ENCODE assay signal across 1 cellular context in the genomic region with DNA sequence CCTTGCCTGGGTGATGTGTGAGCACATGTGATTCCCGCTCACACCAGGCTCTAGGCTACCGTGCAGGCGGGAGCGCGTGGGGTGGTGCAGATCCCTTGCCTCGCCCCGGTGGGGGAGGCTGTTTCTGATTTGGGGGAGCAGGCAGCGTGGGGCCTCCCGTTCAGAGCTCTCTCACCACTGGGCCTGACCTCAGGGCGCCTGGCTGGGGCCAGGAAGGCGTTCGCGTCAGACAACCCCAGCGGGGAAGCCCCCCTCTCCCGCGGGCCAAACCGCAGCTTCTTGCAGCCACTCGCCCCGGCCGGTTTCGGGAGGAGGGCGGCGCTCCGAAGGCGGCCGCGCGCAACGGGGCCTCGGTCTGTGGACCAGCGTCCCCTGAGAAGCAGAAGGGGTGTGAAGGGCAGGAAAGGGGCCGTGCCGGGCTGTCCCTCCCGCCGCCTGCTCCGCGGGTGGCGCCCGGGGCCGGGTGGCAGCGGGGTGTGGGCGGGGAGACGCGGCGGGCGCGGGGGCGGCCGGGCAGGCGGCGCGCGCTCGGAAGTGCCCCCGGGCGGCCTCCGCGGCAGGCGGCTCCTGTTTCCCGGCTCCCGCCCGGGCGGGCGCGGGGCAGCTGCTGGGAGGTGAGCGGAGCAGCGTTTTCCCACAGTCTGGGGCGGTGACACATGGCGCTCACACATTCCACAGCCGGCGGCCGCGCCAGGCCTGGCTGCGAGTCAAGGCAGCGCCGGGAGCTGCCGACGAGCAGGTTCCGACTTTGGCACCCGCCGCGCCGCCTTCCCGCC.
TF ChIP-seq lines count a peak whose summit lies in the region.

No MANE protein-coding gene starts in this region.

TF ChIP-seq in HepG2, 621 proteins besides CTCF, POLR2A, EP300 and RAD21 (continued from another document and continues in another):
- TF ChIP-seq ZNF687 (CRISPR knock-in tag; IDR thresholded peaks at IDR 0.05) (peak; percentile 99), KLF9 (CRISPR knock-in tag; IDR thresholded peaks at IDR 0.05; ENCODE audit: low read depth) (0 out of 2 replicates have a peak, but pooled peaks have one; percentile 56), ZNF607 (CRISPR knock-in tag; IDR thresholded peaks at IDR 0.05; ENCODE audit: borderline replicate concordance) (peak; percentile 96; the same call in 1 of the 2 replicates), DBP (CRISPR knock-in tag; IDR thresholded peaks at IDR 0.05; ENCODE audit: not compliant biosample characterization) (peak; percentile 95), HNF4G (IDR thresholded peaks at IDR 0.05; ENCODE audit: borderline replicate concordance, low read depth, low read length) (no peak), HNF4G (CRISPR knock-in tag; IDR thresholded peaks at IDR 0.05; ENCODE audit: borderline replicate concordance, low read depth) (no peak), HNRNPL (IDR thresholded peaks at IDR 0.05; ENCODE audit: low read depth, low read length) (no peak; the same call in 1 of the 2 replicates), ZNF513 (CRISPR knock-in tag; conservative IDR thresholded peaks at IDR 0.05) (no peak), ZNF749 (CRISPR knock-in tag; IDR thresholded peaks at IDR 0.05; ENCODE audit: borderline replicate concordance) (peak; percentile 46), ZNF441 (CRISPR knock-in tag; IDR thresholded peaks at IDR 0.05; ENCODE audit: borderline replicate concordance) (peak; percentile 96), ARNT2 (CRISPR knock-in tag; IDR thresholded peaks at IDR 0.05; ENCODE audit: low read depth) (peak; percentile 89), KLF12 (CRISPR knock-in tag; IDR thresholded peaks at IDR 0.05; ENCODE audit: borderline replicate concordance) (peak; percentile 86; the same call in 1 of the 2 replicates), ZNF503 (CRISPR knock-in tag; IDR thresholded peaks at IDR 0.05) (peak; percentile 66; the same call in 1 of the 2 replicates), ZBTB10 (CRISPR knock-in tag; IDR thresholded peaks at IDR 0.05; ENCODE audit: borderline replicate concordance) (peak; percentile 96), SMARCE1 (IDR thresholded peaks at IDR 0.05; ENCODE audit: borderline replicate concordance) (no peak), RCOR2 (CRISPR knock-in tag; IDR thresholded peaks at IDR 0.05) (no peak), ZNF652 (CRISPR knock-in tag; IDR thresholded peaks at IDR 0.05; ENCODE audit: borderline replicate concordance, low read depth) (0 out of 2 replicates have a peak, but pooled peaks have one; percentile 49), MIXL1 (CRISPR knock-in tag; IDR thresholded peaks at IDR 0.05) (peak; percentile 69; the same call in 1 of the 2 replicates), ZFY (CRISPR knock-in tag; IDR thresholded peaks at IDR 0.05) (peak; percentile 67), NR1H2 (CRISPR knock-in tag; IDR thresholded peaks at IDR 0.05; ENCODE audit: borderline replicate concordance, low read depth) (0 out of 2 replicates have a peak, but pooled peaks have one; percentile 75), MEF2D (CRISPR knock-in tag; IDR thresholded peaks at IDR 0.05) (peak; percentile 87; the same call in 1 of the 2 replicates), ZNF879 (CRISPR knock-in tag; IDR thresholded peaks at IDR 0.05) (peak; percentile 99), ZNF253 (CRISPR knock-in tag; IDR thresholded peaks at IDR 0.05; ENCODE audit: borderline replicate concordance) (peak; percentile 86; the same call in 1 of the 2 replicates), HMGXB4 (CRISPR knock-in tag; IDR thresholded peaks at IDR 0.05; ENCODE audit: borderline replicate concordance in 1 of 2, low read depth in 1 of 2) (peak; percentile 51 to 82; a peak in 2 of 4 replicates), CBX5 (CRISPR knock-in tag; IDR thresholded peaks at IDR 0.05; ENCODE audit: borderline replicate concordance) (peak; percentile 84; the same call in 1 of the 2 replicates), THAP11 (CRISPR knock-in tag; IDR thresholded peaks at IDR 0.05) (peak; percentile 35; the same call in 1 of the 2 replicates), ZNF30 (CRISPR knock-in tag; IDR thresholded peaks at IDR 0.05) (peak; percentile 99)
- TF ChIP-seq, protein P1, sequence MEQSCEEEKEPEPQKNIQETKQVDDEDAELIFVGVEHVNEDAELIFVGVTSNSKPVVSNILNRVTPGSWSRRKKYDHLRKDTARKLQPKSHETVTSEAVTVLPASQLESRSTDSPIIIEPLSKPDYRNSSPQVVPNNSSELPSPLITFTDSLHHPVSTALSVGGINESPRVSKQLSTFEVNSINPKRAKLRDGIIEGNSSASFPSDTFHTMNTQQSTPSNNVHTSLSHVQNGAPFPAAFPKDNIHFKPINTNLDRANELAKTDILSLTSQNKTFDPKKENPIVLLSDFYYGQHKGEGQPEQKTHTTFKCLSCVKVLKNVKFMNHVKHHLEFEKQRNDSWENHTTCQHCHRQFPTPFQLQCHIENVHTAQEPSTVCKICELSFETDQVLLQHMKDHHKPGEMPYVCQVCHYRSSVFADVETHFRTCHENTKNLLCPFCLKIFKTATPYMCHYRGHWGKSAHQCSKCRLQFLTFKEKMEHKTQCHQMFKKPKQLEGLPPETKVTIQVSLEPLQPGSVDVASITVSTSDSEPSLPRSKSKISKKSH (CRISPR knock-in tag; IDR thresholded peaks at IDR 0.05; ENCODE audit: borderline replicate concordance), result peak; percentile 91
- TF ChIP-seq, protein P2, sequence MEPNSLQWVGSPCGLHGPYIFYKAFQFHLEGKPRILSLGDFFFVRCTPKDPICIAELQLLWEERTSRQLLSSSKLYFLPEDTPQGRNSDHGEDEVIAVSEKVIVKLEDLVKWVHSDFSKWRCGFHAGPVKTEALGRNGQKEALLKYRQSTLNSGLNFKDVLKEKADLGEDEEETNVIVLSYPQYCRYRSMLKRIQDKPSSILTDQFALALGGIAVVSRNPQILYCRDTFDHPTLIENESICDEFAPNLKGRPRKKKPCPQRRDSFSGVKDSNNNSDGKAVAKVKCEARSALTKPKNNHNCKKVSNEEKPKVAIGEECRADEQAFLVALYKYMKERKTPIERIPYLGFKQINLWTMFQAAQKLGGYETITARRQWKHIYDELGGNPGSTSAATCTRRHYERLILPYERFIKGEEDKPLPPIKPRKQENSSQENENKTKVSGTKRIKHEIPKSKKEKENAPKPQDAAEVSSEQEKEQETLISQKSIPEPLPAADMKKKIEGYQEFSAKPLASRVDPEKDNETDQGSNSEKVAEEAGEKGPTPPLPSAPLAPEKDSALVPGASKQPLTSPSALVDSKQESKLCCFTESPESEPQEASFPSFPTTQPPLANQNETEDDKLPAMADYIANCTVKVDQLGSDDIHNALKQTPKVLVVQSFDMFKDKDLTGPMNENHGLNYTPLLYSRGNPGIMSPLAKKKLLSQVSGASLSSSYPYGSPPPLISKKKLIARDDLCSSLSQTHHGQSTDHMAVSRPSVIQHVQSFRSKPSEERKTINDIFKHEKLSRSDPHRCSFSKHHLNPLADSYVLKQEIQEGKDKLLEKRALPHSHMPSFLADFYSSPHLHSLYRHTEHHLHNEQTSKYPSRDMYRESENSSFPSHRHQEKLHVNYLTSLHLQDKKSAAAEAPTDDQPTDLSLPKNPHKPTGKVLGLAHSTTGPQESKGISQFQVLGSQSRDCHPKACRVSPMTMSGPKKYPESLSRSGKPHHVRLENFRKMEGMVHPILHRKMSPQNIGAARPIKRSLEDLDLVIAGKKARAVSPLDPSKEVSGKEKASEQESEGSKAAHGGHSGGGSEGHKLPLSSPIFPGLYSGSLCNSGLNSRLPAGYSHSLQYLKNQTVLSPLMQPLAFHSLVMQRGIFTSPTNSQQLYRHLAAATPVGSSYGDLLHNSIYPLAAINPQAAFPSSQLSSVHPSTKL (CRISPR knock-in tag; IDR thresholded peaks at IDR 0.05), result peak; percentile 84; the same call in 1 of the 2 replicates
- TF ChIP-seq, protein P3, sequence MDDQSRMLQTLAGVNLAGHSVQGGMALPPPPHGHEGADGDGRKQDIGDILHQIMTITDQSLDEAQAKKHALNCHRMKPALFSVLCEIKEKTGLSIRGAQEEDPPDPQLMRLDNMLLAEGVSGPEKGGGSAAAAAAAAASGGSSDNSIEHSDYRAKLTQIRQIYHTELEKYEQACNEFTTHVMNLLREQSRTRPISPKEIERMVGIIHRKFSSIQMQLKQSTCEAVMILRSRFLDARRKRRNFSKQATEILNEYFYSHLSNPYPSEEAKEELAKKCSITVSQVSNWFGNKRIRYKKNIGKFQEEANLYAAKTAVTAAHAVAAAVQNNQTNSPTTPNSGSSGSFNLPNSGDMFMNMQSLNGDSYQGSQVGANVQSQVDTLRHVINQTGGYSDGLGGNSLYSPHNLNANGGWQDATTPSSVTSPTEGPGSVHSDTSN (CRISPR knock-in tag; IDR thresholded peaks at IDR 0.05; ENCODE audit: borderline replicate concordance), result peak; percentile 91
